Comparison of ENCODE assay signal across 8 cellular contexts in the genomic region with DNA sequence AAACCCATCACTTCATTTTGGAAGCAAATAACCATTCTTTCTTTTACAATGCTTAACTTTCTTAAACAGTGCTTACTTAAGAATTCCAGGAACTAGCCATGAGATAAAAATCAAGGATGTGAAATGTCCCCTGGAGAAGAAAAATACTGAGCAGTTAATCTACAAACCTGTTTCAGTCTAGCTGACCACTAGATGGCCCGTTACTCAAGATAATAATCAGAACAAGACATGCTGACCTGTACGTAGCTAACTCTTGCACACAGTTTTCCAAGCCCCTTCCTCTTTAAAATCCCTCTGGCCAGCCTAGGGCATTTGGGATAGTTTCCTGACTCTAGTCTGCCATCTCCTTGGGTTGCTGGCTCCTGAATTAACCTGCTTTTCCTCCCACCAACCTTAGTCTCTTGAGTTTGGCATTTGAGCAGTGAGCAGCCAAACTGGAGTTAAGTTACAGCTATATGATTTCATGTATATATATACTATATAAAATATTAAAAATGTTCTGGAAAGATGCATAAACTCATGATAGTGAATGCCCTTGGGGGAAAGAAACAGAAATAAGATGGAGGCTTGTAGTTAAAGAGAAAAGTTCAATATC. TPM values are rescaled to one million over a fixed set of nuclear protein-coding genes. Genes with fewer than 3 reads are reported as not detected.
A peak's percentile ranks its signal among the peaks of the same experiment; 100 is the strongest.
DNase-seq lines count a peak whose midpoint lies in the region; ATAC-seq, FAIRE-seq and TF ChIP-seq lines count a peak whose summit lies in the region.

No MANE protein-coding gene starts in this region.

- H3K9ac ChIP-seq in astrocyte (ENCODE audit: low read length), result no peak overlapping the region

- H3K27me3 ChIP-seq in cardiac muscle cell (no peaks in the 10 kb centered on the region), astrocyte (ENCODE audit: insufficient read depth, low read length) (no peaks in the 10 kb centered on the region)

- peak overlapping the region; percentile 48 for H2AFZ ChIP-seq in astrocyte (ENCODE audit: low read depth, low read length)

- intact Hi-C loops in Right ventricle myocardium inferior (cut with DNase I), result loop anchor here (5.0 kb wide), 1 partner anchor 76 kb away; no protein-coding TSS in a partner anchor
- intact Hi-C loops in left colon (cut with DNase I, micrococcal nuclease), result no loop called here

- no peaks in the 10 kb centered on the region for H3K79me2 ChIP-seq in astrocyte (ENCODE audit: insufficient read depth, low read length)

- H3K4me1 ChIP-seq in cardiac muscle cell (ENCODE audit: low read depth) (no peaks in the 10 kb centered on the region), astrocyte (ENCODE audit: insufficient read depth, low read length) (no peaks in the 10 kb centered on the region)

- no peaks in the 10 kb centered on the region for H3K36me3 ChIP-seq in cardiac muscle cell
- H3K36me3 ChIP-seq in astrocyte (ENCODE audit: insufficient read depth, low read length), result no peaks in the 10 kb centered on the region

- H3K27ac Mint-ChIP-seq in astrocyte (ENCODE audit: unreplicated experiment), result no peak overlapping the region
- no peak overlapping the region for H3K27ac Mint-ChIP-seq in activated CD8-positive, alpha-beta memory T cell treated with anti-CD3 and anti-CD28 coated beads, Interleukin-2, amount 10 ng/mL, durations not matched to agents 7 days and 5 days

- H3K27ac ChIP-seq in cardiac muscle cell (no peak overlapping the region), astrocyte (ENCODE audit: low read depth, low read length) (no peak overlapping the region)

- TF ChIP-seq CTCF in cardiac muscle cell (IDR thresholded peaks at IDR 0.05; ENCODE audit: low read depth, low read length) (peak; percentile 52), astrocyte (IDR thresholded peaks at IDR 0.05; ENCODE audit: insufficient read depth, low read depth, low read length) (peak; percentile 84)

- ATAC-seq in Right ventricle myocardium inferior (no peak), left colon (peak; percentile 56)
- no peak for ATAC-seq in activated CD8-positive, alpha-beta memory T cell treated with anti-CD3 and anti-CD28 coated beads, Interleukin-2, amount 10 ng/mL, durations not matched to agents 7 days and 5 days

- no peaks in the 10 kb centered on the region for H3K36me3 Mint-ChIP-seq in astrocyte (ENCODE audit: low read depth, unreplicated experiment)
- H3K36me3 Mint-ChIP-seq in activated CD8-positive, alpha-beta memory T cell treated with anti-CD3 and anti-CD28 coated beads, Interleukin-2, amount 10 ng/mL, durations not matched to agents 7 days and 5 days, result no peaks in the 10 kb centered on the region

- no peak overlapping the region for H3K4me2 ChIP-seq in astrocyte (ENCODE audit: low read length)

- H3K4me3 ChIP-seq in cardiac muscle cell, result no peak overlapping the region
- no peak overlapping the region for H3K4me3 ChIP-seq in astrocyte (ENCODE audit: insufficient read depth, low read depth, low read length)

- H3K4me1 Mint-ChIP-seq in astrocyte (ENCODE audit: low read depth, unreplicated experiment), result peaks cover 2% of the 10 kb centered on the region
- H3K4me1 Mint-ChIP-seq in activated CD8-positive, alpha-beta memory T cell treated with anti-CD3 and anti-CD28 coated beads, Interleukin-2, amount 10 ng/mL, durations not matched to agents 7 days and 5 days, result peaks cover 2% of the 10 kb centered on the region

- CTCF ChIA-PET in activated CD8-positive, alpha-beta memory T cell treated with anti-CD3 and anti-CD28 coated beads, Interleukin-2, amount 10 ng/mL, durations not matched to agents 7 days and 5 days (lab: Charles Lee), result interaction anchor here (0.9 to 2.5 kb wide), 6 partner anchors 9 to 230 kb away, joined by 3 to 14 read pairs (median 3); no protein-coding TSS in a partner anchor

- H3K9me3 ChIP-seq in cardiac muscle cell (ENCODE audit: low read depth), result no peaks in the 10 kb centered on the region
- H3K9me3 ChIP-seq in astrocyte (ENCODE audit: insufficient read depth, low read depth, low read length), result no peaks in the 10 kb centered on the region

- no peak overlapping the region for H3K4me3 Mint-ChIP-seq in astrocyte (ENCODE audit: unreplicated experiment)
- H3K4me3 Mint-ChIP-seq in activated CD8-positive, alpha-beta memory T cell treated with anti-CD3 and anti-CD28 coated beads, Interleukin-2, amount 10 ng/mL, durations not matched to agents 7 days and 5 days, result no peak overlapping the region

- DNase-seq in cardiac muscle cell (ENCODE audit: low read depth in 1 of 2, low spot score in 1 of 2) (peak; percentile 38 to 74), Right ventricle myocardium inferior (ENCODE audit: missing footprints) (no peak), NCI-H2107 treated with DMSO at 0.1 percent for 48 hours (lab: John Stamatoyannopoulos, UW; ENCODE audit: unreplicated experiment) (peak; percentile 25), astrocyte (ENCODE audit: low read depth) (peak; percentile 56), left colon (no peak)
- DNase-seq in activated CD8-positive, alpha-beta memory T cell treated with anti-CD3 and anti-CD28 coated beads, Interleukin-2, amount 10 ng/mL, durations not matched to agents 7 days and 5 days, result no peak
- DNase-seq in stimulated activated CD4-positive, alpha-beta T cell treated with anti-CD3 and anti-CD28 coated beads, Interleukin-4, amount 100 ng/mL, for 1 hour, result no peak
- DNase-seq in stimulated activated CD8-positive, alpha-beta memory T cell treated with anti-CD3 and anti-CD28 coated beads, Interleukin-4, amount 100 ng/mL, for 48 hours, result no peak

- no peaks in the 10 kb centered on the region for H3K27me3 Mint-ChIP-seq in astrocyte (ENCODE audit: low read depth, unreplicated experiment)
- H3K27me3 Mint-ChIP-seq in activated CD8-positive, alpha-beta memory T cell treated with anti-CD3 and anti-CD28 coated beads, Interleukin-2, amount 10 ng/mL, durations not matched to agents 7 days and 5 days, result peaks cover 7% of the 10 kb centered on the region

- H3K9me3 Mint-ChIP-seq in astrocyte (ENCODE audit: unreplicated experiment), result no peaks in the 10 kb centered on the region
- H3K9me3 Mint-ChIP-seq in activated CD8-positive, alpha-beta memory T cell treated with anti-CD3 and anti-CD28 coated beads, Interleukin-2, amount 10 ng/mL, durations not matched to agents 7 days and 5 days (ENCODE audit: low read depth), result no peaks in the 10 kb centered on the region

- no peaks in the 10 kb centered on the region for H4K20me1 ChIP-seq in astrocyte (ENCODE audit: insufficient read depth, low read length)

- peak; percentile 49 for FAIRE-seq in astrocyte (lab: Jason Lieb, UNC)

RNA-seq across cellular contexts. Expression of gene TRAF1, which starts 59.3 kb away (rescaled TPM):
- total RNA-seq in cardiac muscle cell (4.1 and 7.5 TPM in 2 replicates), Right ventricle myocardium inferior (2.1 TPM), astrocyte (4.2 and 4.7 TPM in 2 replicates), left colon (1 to 10 TPM; 2.2 to 2.8 TPM)
- 3.0 and 3.5 TPM in 2 replicates for polyA plus RNA-seq in cardiac muscle cell
- 100 to 1,000 TPM in 1 of 2 experiments, 10 to 100 TPM in 1; 59.6 to 114 TPM for total RNA-seq in activated CD8-positive, alpha-beta memory T cell treated with anti-CD3 and anti-CD28 coated beads, Interleukin-2, amount 10 ng/mL, durations not matched to agents 7 days and 5 days

Comparison
In these comparisons a context has a peak if more than half of its experiments do, and no peak if none do; other contexts are left out.
1. DNase-seq: peak in cardiac muscle cell (2 of 2), NCI-H2107 treated with DMSO at 0.1 percent for 48 hours (single experiment) and astrocyte (single experiment); none in Right ventricle myocardium inferior (single experiment), left colon (0 of 2), activated CD8-positive, alpha-beta memory T cell treated with anti-CD3 and anti-CD28 coated beads, Interleukin-2, amount 10 ng/mL, durations not matched to agents 7 days and 5 days (single experiment), stimulated activated CD4-positive, alpha-beta T cell treated with anti-CD3 and anti-CD28 coated beads, Interleukin-4, amount 100 ng/mL, for 1 hour (single experiment) and stimulated activated CD8-positive, alpha-beta memory T cell treated with anti-CD3 and anti-CD28 coated beads, Interleukin-4, amount 100 ng/mL, for 48 hours (single experiment).